In genomic region chr2:27723372-27724144, GRCh38 we compare ENCODE assay signal across 8 cellular contexts. TPM values are rescaled to one million over a fixed set of nuclear protein-coding genes. Genes with fewer than 3 reads are reported as not detected.
DNase-seq lines count a peak whose midpoint lies in the region; ATAC-seq and TF ChIP-seq lines count a peak whose summit lies in the region.

No MANE protein-coding gene starts in this region.

- no peaks in the 10 kb centered on the region for H3K27me3 ChIP-seq in A673 (replicated peaks; ENCODE audit: insufficient read depth, low read depth, low read length, poor library complexity)
- H3K27me3 ChIP-seq in DOHH2 (ENCODE audit: control insufficient read depth, low read length): peaks cover 12% of the 10 kb centered on the region
- peaks cover 2% of the 10 kb centered on the region for H3K27me3 ChIP-seq in ovary

- no peak overlapping the region for H3K4me2 ChIP-seq in DOHH2 (ENCODE audit: low read length)

- H3K4me1 Mint-ChIP-seq in activated T-cell treated with anti-CD3 and anti-CD28 coated beads, Interleukin-2, amount 50 U/mL, for 4 hours (ENCODE audit: low read depth): peaks cover 22% of the 10 kb centered on the region

- H3K4me3 ChIP-seq in A673 (ENCODE audit: low read depth, low read length, poor library complexity, severe bottlenecking) (no peak overlapping the region), DOHH2 (ENCODE audit: low read length) (no peak overlapping the region), ovary (no peak overlapping the region)

- no peaks in the 10 kb centered on the region for H3K36me3 ChIP-seq in A673 (ENCODE audit: insufficient read depth, low read length, poor library complexity, severe bottlenecking)
- H3K36me3 ChIP-seq in DOHH2 (ENCODE audit: control insufficient read depth, low read length): no peaks in the 10 kb centered on the region
- H3K36me3 ChIP-seq in ovary: no peaks in the 10 kb centered on the region

- H3K27ac ChIP-seq in A673 (ENCODE audit: low read depth, low read length, poor library complexity, severe bottlenecking): no peak overlapping the region
- no peak overlapping the region for H3K27ac ChIP-seq in DOHH2 (ENCODE audit: low read depth, low read length)
- H3K27ac ChIP-seq in ovary: peak overlapping the region; percentile 79 to 80

- BruUV-seq in A673 (replicated peaks; lab: Mats Ljungman, UMichigan): no TSS peak

- intact Hi-C loops in A673 (cut with micrococcal nuclease; ENCODE audit: unreplicated experiment) (no loop called here), head of caudate nucleus (cut with DNase I) (loop anchor here (5.0 kb wide), 1 partner anchor 674 kb away; no protein-coding TSS in a partner anchor), ovary (cut with DNase I) (loop anchor here in 3 of 4 donors (5.0 to 10.0 kb wide), 4 partner anchors 51 to 674 kb away; partner anchors contain the start of genes FOSL2 (in 1 of the 3) and MRPL33 (in 1 of the 3))

- peaks cover 3% of the 10 kb centered on the region for H3K27me3 Mint-ChIP-seq in activated T-cell treated with anti-CD3 and anti-CD28 coated beads, Interleukin-2, amount 50 U/mL, for 4 hours (ENCODE audit: low read depth)

- no peaks in the 10 kb centered on the region for H3K9me3 Mint-ChIP-seq in activated T-cell treated with anti-CD3 and anti-CD28 coated beads, Interleukin-2, amount 50 U/mL, for 4 hours

- 29 to 32% (median 30%) methylated on average over 11 of the region's 11 CpGs for WGBS in ovary, 3 donors

- H3K79me2 ChIP-seq in DOHH2 (ENCODE audit: control insufficient read depth, low read length): no peaks in the 10 kb centered on the region

- no peaks in the 10 kb centered on the region for H3K9me2 ChIP-seq in DOHH2 (replicated peaks; ENCODE audit: control insufficient read depth, low read length)

- no peak for TF ChIP-seq EP300 in ovary (IDR thresholded peaks at IDR 0.05)

- ATAC-seq in activated T-cell treated with anti-CD3 and anti-CD28 coated beads, Interleukin-2, amount 50 U/mL, for 4 hours: peak in 1 of 2 donors; percentile 28

- no peaks in the 10 kb centered on the region for H3K4me1 ChIP-seq in A673 (ENCODE audit: insufficient read depth, low read length, poor library complexity, severe bottlenecking)
- no peaks in the 10 kb centered on the region for H3K4me1 ChIP-seq in DOHH2 (ENCODE audit: control insufficient read depth, low read length)
- peaks cover 10% of the 10 kb centered on the region for H3K4me1 ChIP-seq in ovary (ENCODE audit: insufficient read depth)

- POLR2A ChIA-PET in A673 (lab: Charles Lee; ENCODE audit: low non-redundant PET): no interaction called here

- H3K4me3 Mint-ChIP-seq in activated T-cell treated with anti-CD3 and anti-CD28 coated beads, Interleukin-2, amount 50 U/mL, for 4 hours: no peak overlapping the region

- TF ChIP-seq CTCF in A673 (conservative IDR thresholded peaks at IDR 0.05; ENCODE audit: low read depth, low read length) (peak; percentile 80), DOHH2 (IDR thresholded peaks at IDR 0.05; ENCODE audit: low read depth, low read length, poor library complexity, severe bottlenecking) (peak; percentile 76), ovary (IDR thresholded peaks at IDR 0.05) (peak; percentile 65 to 87 (median 84))

- peak; percentile 76 for DNase-seq in A673 (ENCODE audit: low spot score)
- DNase-seq in NCI-H2029 (lab: John Stamatoyannopoulos, UW): peak; percentile 26
- peak; percentile 26 for DNase-seq in activated T-cell treated with anti-CD3 and anti-CD28 coated beads, Interleukin-2, amount 50 U/mL, for 4 hours
- DNase-seq in head of caudate nucleus: peak; percentile 42 to 91 (median 75)
- DNase-seq in ovary: peak; percentile 70 to 81 (median 75)
- no peak for DNase-seq in NCI-H1105 treated with DMSO at 0.1 percent for 48 hours (lab: John Stamatoyannopoulos, UW)
- DNase-seq in effector CD8-positive, alpha-beta T cell (lab: John Stamatoyannopoulos, UW): no peak

- no peak for TF ChIP-seq POLR2A in ovary (IDR thresholded peaks at IDR 0.05)

- no peaks in the 10 kb centered on the region for H3K36me3 Mint-ChIP-seq in activated T-cell treated with anti-CD3 and anti-CD28 coated beads, Interleukin-2, amount 50 U/mL, for 4 hours (ENCODE audit: insufficient read depth)

- H3K9me3 ChIP-seq in A673 (ENCODE audit: low read depth, low read length, poor library complexity, severe bottlenecking) (no peaks in the 10 kb centered on the region), DOHH2 (ENCODE audit: control insufficient read depth, insufficient read depth, low read length) (no peaks in the 10 kb centered on the region), ovary (no peaks in the 10 kb centered on the region)

- CTCF ChIA-PET in A673 (lab: Charles Lee): interaction anchor here (0.6 to 1.2 kb wide), 3 partner anchors 91 to 673 kb away, joined by 3 to 9 read pairs (median 3); no protein-coding TSS in a partner anchor

- H3F3A ChIP-seq in DOHH2 (ENCODE audit: control insufficient read depth, insufficient read depth): no peaks in the 10 kb centered on the region

- no peaks in the 10 kb centered on the region for H4K20me1 ChIP-seq in DOHH2 (ENCODE audit: control insufficient read depth, insufficient read depth, low read depth, low read length)

RNA-seq across cellular contexts. Expression of gene MRPL33, which starts 48.0 kb away (rescaled TPM):
- 55.4 and 68.1 TPM in 2 replicates for total RNA-seq in A673 (2021)
- total RNA-seq in activated T-cell treated with anti-CD3 and anti-CD28 coated beads, Interleukin-2, amount 50 U/mL, for 4 hours: 10 to 100 TPM; 67.9 to 84.5 (median 68.4) TPM
- 100 to 1,000 TPM in 2 of 7 donors, 10 to 100 TPM in 5; 50.5 to 185 (median 62.4) TPM for total RNA-seq in ovary
- 100 to 1,000 TPM; 141 to 246 TPM for polyA plus RNA-seq in ovary

RNA-seq across cellular contexts. Expression of gene SLC4A1AP, which starts 59.9 kb away (rescaled TPM):
- 29.7 and 30.4 TPM in 2 replicates for total RNA-seq in A673 (2021)
- 10 to 100 TPM; 32.7 to 37.5 (median 32.7) TPM for total RNA-seq in activated T-cell treated with anti-CD3 and anti-CD28 coated beads, Interleukin-2, amount 50 U/mL, for 4 hours
- 10 to 100 TPM; 15.0 to 19.2 (median 16.2) TPM for total RNA-seq in ovary
- 10 to 100 TPM; 14.6 to 22.0 TPM for polyA plus RNA-seq in ovary

Comparison
In these comparisons a context has a peak if more than half of its experiments do, and no peak if none do; other contexts are left out.
1. DNase-seq: peak in A673 (single experiment), NCI-H2029 (single experiment), activated T-cell treated with anti-CD3 and anti-CD28 coated beads, Interleukin-2, amount 50 U/mL, for 4 hours (single experiment), head of caudate nucleus (42 of 42) and ovary (5 of 5); none in NCI-H1105 treated with DMSO at 0.1 percent for 48 hours (single experiment) and effector CD8-positive, alpha-beta T cell (single experiment).
2. H3K27ac ChIP-seq: peak in ovary (2 of 2); none in A673 (single experiment) and DOHH2 (single experiment).
3. Peak in every context shown above with its lines, with median percentiles within 50 percentile points of each other: CTCF ChIP-seq.